8 cellular contexts compared by ENCODE assay signal in the genomic region with DNA sequence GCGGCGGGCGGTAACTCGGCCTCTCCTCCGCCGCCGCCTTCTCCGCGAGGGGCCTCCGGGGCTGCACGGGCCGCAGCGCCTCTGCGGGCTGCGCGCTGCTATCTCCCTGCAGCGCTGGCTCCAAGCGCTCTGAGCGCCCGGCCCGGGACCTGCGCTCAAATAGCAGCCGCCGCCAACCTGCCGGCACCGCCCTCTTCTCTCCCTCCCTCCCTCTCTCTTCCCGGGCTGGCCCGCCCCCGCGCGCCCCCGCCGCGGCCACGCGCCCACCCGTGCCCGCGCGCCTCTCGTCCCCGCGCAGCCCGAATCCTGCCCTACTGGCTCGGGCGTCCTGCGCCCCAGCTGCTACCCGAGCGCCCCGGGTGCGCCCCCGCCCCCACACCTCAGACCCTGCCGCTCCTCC. TPM values are rescaled to one million over a fixed set of nuclear protein-coding genes. Genes with fewer than 3 reads are reported as not detected.
DNase-seq lines count a peak whose midpoint lies in the region; ATAC-seq and TF ChIP-seq lines count a peak whose summit lies in the region.

CACNA2D2 (minus strand) TSS at position 131 of the 400 bp plus-strand sequence. CDS start 211 bp downstream, outside the sequence.

- H3K27ac ChIP-seq in iPS-20b (ENCODE audit: low read length) (no peak within 1 kb of the TSS), smooth muscle cell (ENCODE audit: low read depth) (no peak within 1 kb of the TSS)

- H3K4me3 ChIP-seq in adipocyte (ENCODE audit: low read length) (peak within 1 kb of the TSS; percentile 23), iPS-20b (ENCODE audit: low read length) (peak within 1 kb of the TSS; percentile 83), smooth muscle cell (peak within 1 kb of the TSS; percentile 60)

- 1% methylated on average over 14 of the region's 53 CpGs for WGBS in smooth muscle cell (ENCODE audit: low lambda C conversion rate)

- peak; percentile 59; the same call in 2 of the 3 replicates for ATAC-seq in SK-N-SH treated with all-trans-retinoic acid at 6 μM for 48 hours
- ATAC-seq in HG03196 (IDR thresholded peaks at IDR 0.05; ENCODE audit: unreplicated experiment) = no peak
- ATAC-seq in HG03571 (IDR thresholded peaks at IDR 0.05; ENCODE audit: unreplicated experiment) = no peak

- no peaks in the 10 kb centered on the region for H3F3A ChIP-seq in smooth muscle cell (ENCODE audit: low read depth)

- H3K27me3 ChIP-seq in adipocyte (replicated peaks; ENCODE audit: control insufficient read depth, insufficient read depth, low read length) (peaks cover 70% of the 10 kb centered on the region), iPS-20b (ENCODE audit: insufficient read depth, low read length) (peaks cover 53% of the 10 kb centered on the region), smooth muscle cell (ENCODE audit: low read depth) (peaks cover 42% of the 10 kb centered on the region)

- H3K79me2 ChIP-seq in smooth muscle cell (ENCODE audit: low read depth) = no peaks in the 10 kb centered on the region

- H3K9me3 ChIP-seq in adipocyte (ENCODE audit: control insufficient read depth, low read length) (no peaks in the 10 kb centered on the region), iPS-20b (ENCODE audit: insufficient read depth, low read depth, low read length) (no peaks in the 10 kb centered on the region), smooth muscle cell (replicated peaks; ENCODE audit: low read depth) (no peaks in the 10 kb centered on the region)

- H4K20me1 ChIP-seq in smooth muscle cell (ENCODE audit: low read depth) = no peaks in the 10 kb centered on the region

- H3K36me3 ChIP-seq in adipocyte (ENCODE audit: control insufficient read depth, insufficient read depth, low read length, severe bottlenecking) = no peaks in the 10 kb centered on the region
- H3K36me3 ChIP-seq in iPS-20b (ENCODE audit: insufficient read depth, low read depth, low read length) = no peaks in the 10 kb centered on the region
- H3K36me3 ChIP-seq in smooth muscle cell (ENCODE audit: low read depth) = no peaks in the 10 kb centered on the region

- H3K4me1 ChIP-seq in adipocyte (ENCODE audit: control insufficient read depth, insufficient read depth, low read length) = no peaks in the 10 kb centered on the region
- H3K4me1 ChIP-seq in iPS-20b (ENCODE audit: insufficient read depth, low read length) = no peaks in the 10 kb centered on the region; the same call in 1 of the 2 replicates
- H3K4me1 ChIP-seq in smooth muscle cell (ENCODE audit: low read depth) = peaks cover 4% of the 10 kb centered on the region

- H3K9ac ChIP-seq in adipocyte (ENCODE audit: low read length) = no peak within 1 kb of the TSS
- H3K9ac ChIP-seq in iPS-20b (ENCODE audit: low read depth, low read length) = peak within 1 kb of the TSS; percentile 41; the same call in 1 of the 2 replicates
- no peak within 1 kb of the TSS for H3K9ac ChIP-seq in smooth muscle cell (ENCODE audit: low read depth)

- DNase-seq in NCI-H1417 (lab: John Stamatoyannopoulos, UW) = peak; percentile 35 to 46 (median 36)
- DNase-seq in NCI-H1417 treated with DMSO at 0.1 percent for 48 hours (lab: John Stamatoyannopoulos, UW) = no peak
- DNase-seq in adipocyte (ENCODE audit: low read depth) = peak; percentile 51
- no peak for DNase-seq in smooth muscle cell (lab: John Stamatoyannopoulos, UW; ENCODE audit: unreplicated experiment)

- no peak for TF ChIP-seq CTCF in smooth muscle cell (IDR thresholded peaks at IDR 0.05; ENCODE audit: borderline replicate concordance, insufficient read depth, poor library complexity, severe bottlenecking)

- peak within 1 kb of the TSS; percentile 95 for H3K4me2 ChIP-seq in smooth muscle cell

- peak within 1 kb of the TSS; percentile 24 for H2AFZ ChIP-seq in smooth muscle cell (ENCODE audit: low read depth)

TF ChIP-seq in SK-N-SH treated with all-trans-retinoic acid at 6 μM for 48 hours, 23 proteins besides CTCF, POLR2A, EP300 and RAD21:
- TF ChIP-seq ZNF70 (CRISPR knock-in tag; IDR thresholded peaks at IDR 0.05) (no peak), SNAI2 (CRISPR knock-in tag; IDR thresholded peaks at IDR 0.05) (0 out of 2 replicates have a peak, but pooled peaks have one; percentile 33)
- TF ChIP-seq, protein P1, sequence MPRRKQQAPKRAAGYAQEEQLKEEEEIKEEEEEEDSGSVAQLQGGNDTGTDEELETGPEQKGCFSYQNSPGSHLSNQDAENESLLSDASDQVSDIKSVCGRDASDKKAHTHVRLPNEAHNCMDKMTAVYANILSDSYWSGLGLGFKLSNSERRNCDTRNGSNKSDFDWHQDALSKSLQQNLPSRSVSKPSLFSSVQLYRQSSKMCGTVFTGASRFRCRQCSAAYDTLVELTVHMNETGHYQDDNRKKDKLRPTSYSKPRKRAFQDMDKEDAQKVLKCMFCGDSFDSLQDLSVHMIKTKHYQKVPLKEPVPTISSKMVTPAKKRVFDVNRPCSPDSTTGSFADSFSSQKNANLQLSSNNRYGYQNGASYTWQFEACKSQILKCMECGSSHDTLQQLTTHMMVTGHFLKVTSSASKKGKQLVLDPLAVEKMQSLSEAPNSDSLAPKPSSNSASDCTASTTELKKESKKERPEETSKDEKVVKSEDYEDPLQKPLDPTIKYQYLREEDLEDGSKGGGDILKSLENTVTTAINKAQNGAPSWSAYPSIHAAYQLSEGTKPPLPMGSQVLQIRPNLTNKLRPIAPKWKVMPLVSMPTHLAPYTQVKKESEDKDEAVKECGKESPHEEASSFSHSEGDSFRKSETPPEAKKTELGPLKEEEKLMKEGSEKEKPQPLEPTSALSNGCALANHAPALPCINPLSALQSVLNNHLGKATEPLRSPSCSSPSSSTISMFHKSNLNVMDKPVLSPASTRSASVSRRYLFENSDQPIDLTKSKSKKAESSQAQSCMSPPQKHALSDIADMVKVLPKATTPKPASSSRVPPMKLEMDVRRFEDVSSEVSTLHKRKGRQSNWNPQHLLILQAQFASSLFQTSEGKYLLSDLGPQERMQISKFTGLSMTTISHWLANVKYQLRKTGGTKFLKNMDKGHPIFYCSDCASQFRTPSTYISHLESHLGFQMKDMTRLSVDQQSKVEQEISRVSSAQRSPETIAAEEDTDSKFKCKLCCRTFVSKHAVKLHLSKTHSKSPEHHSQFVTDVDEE (CRISPR knock-in tag; IDR thresholded peaks at IDR 0.05) = peak; percentile 80

RNA-seq across cellular contexts. Expression of gene CACNA2D2, which starts in this region (rescaled TPM):
- total RNA-seq in smooth muscle cell = 0.27 and 0.31 TPM in 2 replicates
- 0.51 and 0.58 TPM in 2 replicates for polyA plus RNA-seq in smooth muscle cell

Comparison
In these comparisons a context has a peak if more than half of its experiments do, and no peak if none do; other contexts are left out.
1. DNase-seq: peak in NCI-H1417 (3 of 3) and adipocyte (single experiment); none in NCI-H1417 treated with DMSO at 0.1 percent for 48 hours (single experiment) and smooth muscle cell (single experiment).
2. H3K4me3 ChIP-seq: peak in every context shown above with its lines; median percentile 83 in iPS-20b; 60 in smooth muscle cell; 23 in adipocyte.